8 cellular contexts compared by ENCODE assay signal in genomic region chr11:93741094-93741881, GRCh38. TPM values are rescaled to one million over a fixed set of nuclear protein-coding genes. Genes with fewer than 3 reads are reported as not detected.
DNase-seq lines count a peak whose midpoint lies in the region; ATAC-seq, FAIRE-seq and TF ChIP-seq lines count a peak whose summit lies in the region.

C11orf54 (plus strand) TSS chr11:93741672; CDS start chr11:93747394, 5,722 bp downstream.
TAF1D (minus strand) TSS chr11:93741495; CDS start chr11:93739304, 2,191 bp downstream.

- TF ChIP-seq CTCF in kidney (IDR thresholded peaks at IDR 0.05; ENCODE audit: borderline replicate concordance, extremely low read depth, insufficient read depth) = peak; percentile 2

- peak within 1 kb of the TSS; percentile 80 to 95 for H3K4me3 ChIP-seq in kidney (ENCODE audit: low read length in 2 of 2)

- peak; percentile 76 for FAIRE-seq in kidney (lab: Jason Lieb, UNC)

- DNase-seq in AG20443 (ENCODE audit: low spot score) (peak; percentile 98), NCI-H460 (ENCODE audit: extremely low read depth, low read depth) (peak; percentile 97), cerebellar nuclear complex (lab: John Stamatoyannopoulos, UW) (peak; percentile 67 to 87), kidney (peak; percentile 99)
- peak; percentile 94 for DNase-seq in activated CD4-positive, CD25-positive, alpha-beta regulatory T cell treated with anti-CD3 and anti-CD28 coated beads, Interleukin-2, amount 50 U/mL, for 72 hours
- peak; percentile 96 for DNase-seq in stimulated activated CD4-positive, alpha-beta T cell treated with anti-CD3 and anti-CD28 coated beads, Interleukin-15, amount 100 ng/mL, for 24 hours

- peaks cover 13 to 20% of the 10 kb centered on the region in 2 donors for H3K4me1 ChIP-seq in kidney (ENCODE audit: control insufficient read depth in 1 of 2, insufficient read depth in 1 of 2, low read depth in 1 of 2, low read length in 2 of 2)

- H3K9ac ChIP-seq in kidney (ENCODE audit: low read length in 2 of 2) = peak within 1 kb of the TSS; percentile 91 to 95

- peaks cover 11 to 20% of the 10 kb centered on the region in 2 donors for H3K36me3 ChIP-seq in kidney (ENCODE audit: control insufficient read depth in 1 of 2, insufficient read depth in 2 of 2, low read length in 2 of 2)

- intact Hi-C loops in kidney (cut with DNase I) = no loop called here

- peak within 1 kb of the TSS; percentile 92 to 96 for H3K27ac ChIP-seq in kidney (ENCODE audit: low read depth in 2 of 2, low read length in 2 of 2)

- ATAC-seq in GM19043 (IDR thresholded peaks at IDR 0.05; ENCODE audit: low read depth, unreplicated experiment) = peak; percentile 83
- peak; percentile 79 for ATAC-seq in HG03378 (IDR thresholded peaks at IDR 0.05; ENCODE audit: unreplicated experiment)

- H3K9me3 ChIP-seq in kidney (ENCODE audit: control insufficient read depth in 1 of 2, low read length in 2 of 2) = no peaks in the 10 kb centered on the region

RNA-seq across cellular contexts. Expression of gene C11orf54, which starts in this region (rescaled TPM):
- total RNA-seq in NCI-H460 (2014; rRNA removed; shearing (Covaris generic)) = 26.4 and 29.6 TPM in 2 replicates
- polyA plus RNA-seq in NCI-H460 (2014; cell fraction: nucleus; rRNA removed) = 12.3 and 17.4 TPM in 2 replicates
- total RNA-seq in kidney = 101 TPM
- 211 TPM for polyA plus RNA-seq in kidney (ENCODE audit: insufficient read depth, low read depth, low replicate concordance)

RNA-seq across cellular contexts. Expression of gene TAF1D, which starts in this region (rescaled TPM):
- total RNA-seq in NCI-H460 (2014; rRNA removed; shearing (Covaris generic)) = 233 and 294 TPM in 2 replicates
- polyA plus RNA-seq in NCI-H460 (2014; cell fraction: nucleus; rRNA removed) = 529 and 667 TPM in 2 replicates
- total RNA-seq in kidney = 110 TPM
- polyA plus RNA-seq in kidney (ENCODE audit: insufficient read depth, low read depth, low replicate concordance) = 64.3 TPM

Comparison
In these comparisons a context has a peak if more than half of its experiments do, and no peak if none do; other contexts are left out.
1. Peak in every context shown above with its lines: DNase-seq, ATAC-seq, H3K4me3 ChIP-seq and H3K27ac ChIP-seq.